19 cellular contexts compared by ENCODE assay signal in genomic region chr3:52880474-52880873, GRCh38. TPM values are rescaled to one million over a fixed set of nuclear protein-coding genes. Genes with fewer than 3 reads are reported as not detected.
DNase-seq lines count a peak whose midpoint lies in the region; ATAC-seq and TF ChIP-seq lines count a peak whose summit lies in the region.
"Had no signal": no experiment of that assay in that cellular context is flagged by ENCODE, and none has a peak within 500 bp of the region (broad histone marks: within the 10 kb centered on the region; RNA-seq: fewer than 3 reads in every experiment).

No MANE protein-coding gene starts in this region.

- POLR2A ChIA-PET in T-cell (lab: Charles Lee), result interaction anchor here in 1 of 2 donors (1.1 kb wide), 1 partner anchor 12 kb away, joined by 8 read pairs; no protein-coding TSS in a partner anchor

- peaks cover 17% of the 10 kb centered on the region for H3K4me1 Mint-ChIP-seq in activated T-helper 17 cell treated with anti-CD3 and anti-CD28 coated beads, Interleukin-2, amount 50 U/mL, for 72 hours
- H3K4me1 Mint-ChIP-seq in T-cell (peaks cover 13 to 25% (median 24%) of the 10 kb centered on the region in 3 donors), progenitor cell of endocrine pancreas (ENCODE audit: low read depth) (no peaks in the 10 kb centered on the region)

- H3K9me3 Mint-ChIP-seq in activated T-helper 17 cell treated with anti-CD3 and anti-CD28 coated beads, Interleukin-2, amount 50 U/mL, for 72 hours, result no peaks in the 10 kb centered on the region
- no peaks in the 10 kb centered on the region for H3K9me3 Mint-ChIP-seq in T-cell
- H3K9me3 Mint-ChIP-seq in progenitor cell of endocrine pancreas (ENCODE audit: low read depth), result no peaks in the 10 kb centered on the region
- H3K9me3 Mint-ChIP-seq: memory B cell, natural killer cell had no signal

- peak; percentile 55 for ATAC-seq in GM18511 (IDR thresholded peaks at IDR 0.05; ENCODE audit: unreplicated experiment)
- ATAC-seq in HG02642 (IDR thresholded peaks at IDR 0.05; ENCODE audit: poor library complexity, unreplicated experiment), result peak; percentile 65
- peak; percentile 94 for ATAC-seq in activated T-helper 17 cell treated with anti-CD3 and anti-CD28 coated beads, Interleukin-2, amount 50 U/mL, for 72 hours (replicated peaks)
- no peak for ATAC-seq in GM18498 (IDR thresholded peaks at IDR 0.05; ENCODE audit: unreplicated experiment)
- no peak for ATAC-seq in T-cell (replicated peaks in 1 of 4)
- ATAC-seq: esophagus mucosa, natural killer cell had no signal

- CTCF ChIA-PET in T-cell (lab: Charles Lee), result no interaction called here

- peaks cover 7% of the 10 kb centered on the region for H3K36me3 Mint-ChIP-seq in activated T-helper 17 cell treated with anti-CD3 and anti-CD28 coated beads, Interleukin-2, amount 50 U/mL, for 72 hours (ENCODE audit: low read depth)
- H3K36me3 Mint-ChIP-seq in T-cell, result peaks cover 34% of the 10 kb centered on the region
- H3K36me3 Mint-ChIP-seq in progenitor cell of endocrine pancreas (ENCODE audit: insufficient read depth), result peaks cover 6% of the 10 kb centered on the region

- H3K27me3 Mint-ChIP-seq in activated T-helper 17 cell treated with anti-CD3 and anti-CD28 coated beads, Interleukin-2, amount 50 U/mL, for 72 hours, result no peaks in the 10 kb centered on the region
- H3K27me3 Mint-ChIP-seq in T-cell (no peaks in the 10 kb centered on the region), progenitor cell of endocrine pancreas (no peaks in the 10 kb centered on the region)
- H3K27me3 Mint-ChIP-seq: memory B cell had no signal

- peak overlapping the region; percentile 23 for H3K4me3 Mint-ChIP-seq in activated T-helper 17 cell treated with anti-CD3 and anti-CD28 coated beads, Interleukin-2, amount 50 U/mL, for 72 hours
- H3K4me3 Mint-ChIP-seq in T-cell (no peak overlapping the region), progenitor cell of endocrine pancreas (ENCODE audit: low read depth) (no peak overlapping the region)
- H3K4me3 Mint-ChIP-seq: memory B cell, natural killer cell had no signal

- DNase-seq in G401 (ENCODE audit: low spot score) (peak; percentile 66), T-cell (no peak), cortex of kidney (lab: John Stamatoyannopoulos, UW) (no peak), progenitor cell of endocrine pancreas (ENCODE audit: low spot score, unreplicated experiment) (no peak)
- DNase-seq: activated CD4-positive, alpha-beta T cell treated with anti-CD3 and anti-CD28 coated beads, Interleukin-2, amount 50 U/mL, for 1 hour; activated effector memory CD4-positive, alpha-beta T cell treated with Interleukin-2 at 50 U/mL for 16 hours; GF-D8; natural killer cell; NCI-H1694 treated with DMSO at 0.1 percent for 48 hours; NCI-H446 treated with DMSO at 0.1 percent for 48 hours; T1000 had no signal

- peak overlapping the region; percentile 33 for H3K27ac Mint-ChIP-seq in activated T-helper 17 cell treated with anti-CD3 and anti-CD28 coated beads, Interleukin-2, amount 50 U/mL, for 72 hours
- H3K27ac Mint-ChIP-seq in T-cell, result no peak overlapping the region
- no peak overlapping the region for H3K27ac Mint-ChIP-seq in progenitor cell of endocrine pancreas
- H3K27ac Mint-ChIP-seq: memory B cell, natural killer cell had no signal

- in situ Hi-C loops in G401 (cut with HindIII; ENCODE audit: low sequenced_read_pairs), result no loop called here

- TF ChIP-seq CTCF in progenitor cell of endocrine pancreas (IDR thresholded peaks at IDR 0.05; ENCODE audit: unreplicated experiment), result no peak

RNA-seq across cellular contexts. Expression of gene STIMATE, which starts 16.9 kb away (rescaled TPM):
- total RNA-seq in G401 (2014; rRNA removed; shearing (Covaris generic)), result 6.4 and 8.9 TPM in 2 replicates
- 10 to 100 TPM; 13.6 to 39.0 TPM for total RNA-seq in activated T-helper 17 cell treated with anti-CD3 and anti-CD28 coated beads, Interleukin-2, amount 50 U/mL, for 72 hours
- 10 to 100 TPM; 37.3 to 61.8 (median 52.9) TPM for total RNA-seq in T-cell
- total RNA-seq in progenitor cell of endocrine pancreas, result 17.4 and 18.4 TPM in 2 replicates

RNA-seq across cellular contexts. Expression of gene MUSTN1, which starts 45.7 kb away (rescaled TPM):
- total RNA-seq in G401 (2014; rRNA removed; shearing (Covaris generic)), result not detected in 2 replicates
- total RNA-seq in activated T-helper 17 cell treated with anti-CD3 and anti-CD28 coated beads, Interleukin-2, amount 50 U/mL, for 72 hours, result 1 to 10 TPM in 1 of 2 donors, not detected in 1; 2.8 TPM
- total RNA-seq in T-cell (10 to 100 TPM in 1 of 5 donors, 1 to 10 TPM in 4; 1.6 to 10.2 (median 4.1) TPM), progenitor cell of endocrine pancreas (not detected in 2 replicates)
- total RNA-seq: astrocyte, dermis microvascular lymphatic vessel endothelial cell had no signal

RNA-seq across cellular contexts. Expression of gene ITIH4, which starts 50.0 kb away (rescaled TPM):
- 0.18 and 0.68 TPM in 2 replicates for total RNA-seq in G401 (2014; rRNA removed; shearing (Covaris generic))
- total RNA-seq in activated T-helper 17 cell treated with anti-CD3 and anti-CD28 coated beads, Interleukin-2, amount 50 U/mL, for 72 hours, result 10 to 100 TPM in 1 of 2 donors, 1 to 10 TPM in 1; 5.5 to 12.8 TPM
- total RNA-seq in T-cell (10 to 100 TPM; 37.2 to 63.3 (median 41.0) TPM), progenitor cell of endocrine pancreas (2.9 and 9.7 TPM in 2 replicates)

Comparison
In these comparisons a context has a peak if more than half of its experiments do, and no peak if none do; other contexts are left out.
1. ATAC-seq: peak in GM18511 (single experiment), HG02642 (single experiment) and activated T-helper 17 cell treated with anti-CD3 and anti-CD28 coated beads, Interleukin-2, amount 50 U/mL, for 72 hours (single experiment); none in GM18498 (single experiment) and T-cell (0 of 4).